34 cellular contexts compared by ENCODE assay signal in genomic region chr4:178966644-178967043, GRCh38.
"Had no signal": no experiment of that assay in that cellular context is flagged by ENCODE, and none has a peak within 500 bp of the region (broad histone marks: within the 10 kb centered on the region; RNA-seq: fewer than 3 reads in every experiment).

No MANE protein-coding gene starts in this region.

- H3K9me3 ChIP-seq: MG63 had no signal

- H3K4me3 ChIP-seq: MG63 had no signal

- H3K27ac ChIP-seq: KMS-11 had no signal

- DNase-seq: Karpas-422, Kasumi-1, MG63, MM.1S, MV-4-11, NCI-H1048, NCI-H1092, NCI-H1092 treated with DMSO at 0.1 percent for 48 hours, NCI-H1105, NCI-H1105 treated with DMSO at 0.1 percent for 48 hours, NCI-H1417, NCI-H1417 treated with DMSO at 0.1 percent for 48 hours, NCI-H1436, NCI-H1436 treated with DMSO at 0.1 percent for 48 hours, NCI-H146, NCI-H1694, NCI-H1694 treated with DMSO at 0.1 percent for 48 hours, NCI-H187, NCI-H187 treated with DMSO at 0.1 percent for 48 hours, NCI-H1930, NCI-H2029, NCI-H2029 treated with DMSO at 0.1 percent for 48 hours, NCI-H2081, NCI-H2081 treated with DMSO at 0.1 percent for 48 hours, NCI-H2107, NCI-H2171, NCI-H2171 treated with DMSO at 0.1 percent for 48 hours, NCI-H2227 treated with DMSO at 0.1 percent for 48 hours, NCI-H226, NCI-H345, NCI-H446, NCI-H446 treated with DMSO at 0.1 percent for 48 hours, NCI-H510A had no signal

- H3K27me3 ChIP-seq: MG63 had no signal

- H3K4me2 ChIP-seq: KMS-11 had no signal

- H3K9ac ChIP-seq: KMS-11 had no signal

- H3K36me3 ChIP-seq: MG63 had no signal
